In the genomic region with DNA sequence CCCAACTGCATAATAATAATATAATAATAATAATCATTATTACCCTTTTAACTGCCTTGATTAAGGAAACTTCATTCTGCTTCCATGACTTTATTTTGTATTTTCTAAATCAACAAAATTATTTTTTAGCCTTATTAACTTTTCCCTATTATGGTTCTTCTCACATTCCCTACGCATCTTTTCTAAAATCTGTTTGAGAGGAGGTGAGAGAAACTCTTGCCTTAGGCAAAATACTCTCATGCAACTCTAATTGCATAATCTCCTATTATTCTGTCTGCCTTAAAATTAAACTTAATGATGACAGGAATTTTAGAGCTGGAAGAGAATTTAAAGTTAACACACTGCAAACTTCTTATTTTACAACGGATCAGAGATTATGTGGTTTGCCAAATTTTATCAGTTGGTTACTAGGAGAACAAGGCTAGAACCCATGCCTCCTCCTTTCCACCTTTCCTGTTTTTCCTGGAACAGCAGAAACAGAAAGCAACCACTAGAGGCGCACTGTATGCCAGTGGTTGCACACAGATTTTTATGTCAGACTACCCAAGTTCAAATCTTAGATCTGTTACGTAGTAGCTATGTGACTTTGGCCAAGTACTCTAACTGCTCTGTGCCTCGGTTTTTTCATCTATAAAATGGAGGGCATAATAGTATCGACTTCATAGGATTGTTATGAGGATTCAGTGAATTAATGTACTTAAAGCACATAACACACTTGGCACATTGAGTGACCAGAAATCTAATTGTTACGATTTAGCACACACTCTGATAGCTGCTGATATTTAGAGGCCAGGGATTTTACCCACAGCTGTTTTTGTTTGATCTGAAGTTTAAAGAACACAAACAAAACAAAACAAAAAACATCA, we compare ENCODE assay signal across 9 cellular contexts. TPM values are rescaled to one million over a fixed set of nuclear protein-coding genes. Genes with fewer than 3 reads are reported as not detected.
DNase-seq lines count a peak whose midpoint lies in the region; ATAC-seq and TF ChIP-seq lines count a peak whose summit lies in the region.
"Had no signal": no experiment of that assay in that cellular context is flagged by ENCODE, and none has a peak within 500 bp of the region (broad histone marks: within the 10 kb centered on the region; RNA-seq: fewer than 3 reads in every experiment).

No MANE protein-coding gene starts in this region.

- peak; percentile 48 for TF ChIP-seq CTCF in type B pancreatic cell (conservative IDR thresholded peaks at IDR 0.05)

- H3K4me3 ChIP-seq in H7 (ENCODE audit: insufficient read depth, low read depth, low read length), result no peak overlapping the region

- H3K27me3 Mint-ChIP-seq in type B pancreatic cell, result no peaks in the 10 kb centered on the region
- H3K27me3 Mint-ChIP-seq in activated T-helper 2 cell treated with anti-CD3 and anti-CD28 coated beads, Interferon-gamma antibody, Interleukin-2, Interleukin-4, amounts not matched to agents 10 μg/mL and 5 μg/mL and 100 μg/mL, durations not matched to agents 14 hours and 24 hours and 36 hours (ENCODE audit: low read depth), result peaks cover 4% of the 10 kb centered on the region

- intact Hi-C loops in activated T-helper 2 cell treated with anti-CD3 and anti-CD28 coated beads, Interferon-gamma antibody, Interleukin-2, Interleukin-4, amounts not matched to agents 10 μg/mL and 5 μg/mL and 100 μg/mL, durations not matched to agents 14 hours and 24 hours and 36 hours (cut with micrococcal nuclease), result loop anchor here (1.0 to 10.0 kb wide), 2 partner anchors 12 to 947 kb away; a partner anchor contains a TSS

- H3K4me1 Mint-ChIP-seq in type B pancreatic cell (ENCODE audit: unreplicated experiment), result peaks cover 4% of the 10 kb centered on the region
- peaks cover 8% of the 10 kb centered on the region for H3K4me1 Mint-ChIP-seq in activated T-helper 2 cell treated with anti-CD3 and anti-CD28 coated beads, Interferon-gamma antibody, Interleukin-2, Interleukin-4, amounts not matched to agents 10 μg/mL and 5 μg/mL and 100 μg/mL, durations not matched to agents 14 hours and 24 hours and 36 hours (ENCODE audit: low read depth)

- DNase-seq in Caki2 (ENCODE audit: low read depth), result peak; percentile 17
- DNase-seq in H7, result peak; percentile 66
- peak; percentile 74 for DNase-seq in RKO (ENCODE audit: low spot score)
- DNase-seq in fibroblast of peridontal ligament (ENCODE audit: extremely low read depth), result peak; percentile 52
- DNase-seq in type B pancreatic cell (ENCODE audit: extremely low spot score, unreplicated experiment), result no peak
- no peak for DNase-seq in activated T-helper 2 cell treated with anti-CD3 and anti-CD28 coated beads, Interferon-gamma antibody, Interleukin-2, Interleukin-4, amounts not matched to agents 10 μg/mL and 5 μg/mL and 100 μg/mL, durations not matched to agents 14 hours and 24 hours and 36 hours (ENCODE audit: low spot score)

- no peak overlapping the region for H3K27ac Mint-ChIP-seq in type B pancreatic cell
- H3K27ac Mint-ChIP-seq in activated T-helper 2 cell treated with anti-CD3 and anti-CD28 coated beads, Interferon-gamma antibody, Interleukin-2, Interleukin-4, amounts not matched to agents 10 μg/mL and 5 μg/mL and 100 μg/mL, durations not matched to agents 14 hours and 24 hours and 36 hours, result no peak overlapping the region

- in situ Hi-C loops in Caki2 (cut with HindIII; ENCODE audit: low pct_unique_long_range_greater_than_20kb, low sequenced_read_pairs), result no loop called here

- no peak for ATAC-seq in HG02852 (IDR thresholded peaks at IDR 0.05; ENCODE audit: unreplicated experiment)
- no peak for ATAC-seq in HG03565 (IDR thresholded peaks at IDR 0.05; ENCODE audit: unreplicated experiment)
- ATAC-seq: naive thymus-derived CD8-positive, alpha-beta T cell had no signal

- no peaks in the 10 kb centered on the region for H3K9me3 Mint-ChIP-seq in type B pancreatic cell
- H3K9me3 Mint-ChIP-seq in activated T-helper 2 cell treated with anti-CD3 and anti-CD28 coated beads, Interferon-gamma antibody, Interleukin-2, Interleukin-4, amounts not matched to agents 10 μg/mL and 5 μg/mL and 100 μg/mL, durations not matched to agents 14 hours and 24 hours and 36 hours, result no peaks in the 10 kb centered on the region
- H3K9me3 Mint-ChIP-seq: naive thymus-derived CD8-positive, alpha-beta T cell had no signal

- no peaks in the 10 kb centered on the region for H3K36me3 Mint-ChIP-seq in type B pancreatic cell
- no peaks in the 10 kb centered on the region for H3K36me3 Mint-ChIP-seq in activated T-helper 2 cell treated with anti-CD3 and anti-CD28 coated beads, Interferon-gamma antibody, Interleukin-2, Interleukin-4, amounts not matched to agents 10 μg/mL and 5 μg/mL and 100 μg/mL, durations not matched to agents 14 hours and 24 hours and 36 hours (ENCODE audit: low read depth)
- H3K36me3 Mint-ChIP-seq: naive thymus-derived CD8-positive, alpha-beta T cell had no signal

- no peak overlapping the region for H3K4me3 Mint-ChIP-seq in type B pancreatic cell
- H3K4me3 Mint-ChIP-seq in activated T-helper 2 cell treated with anti-CD3 and anti-CD28 coated beads, Interferon-gamma antibody, Interleukin-2, Interleukin-4, amounts not matched to agents 10 μg/mL and 5 μg/mL and 100 μg/mL, durations not matched to agents 14 hours and 24 hours and 36 hours (ENCODE audit: low read depth), result no peak overlapping the region
- H3K4me3 Mint-ChIP-seq: naive thymus-derived CD8-positive, alpha-beta T cell had no signal

- no peaks in the 10 kb centered on the region for H3K36me3 ChIP-seq in H7 (replicated peaks; ENCODE audit: control insufficient read depth, insufficient read depth, low read length)

- no peaks in the 10 kb centered on the region for H3K27me3 ChIP-seq in H7 (ENCODE audit: control insufficient read depth, insufficient read depth, low read length)

RNA-seq across cellular contexts. Expression of a gene that starts 4.4 kb away (rescaled TPM):
- 1.2 and 17.6 TPM in 2 replicates for total RNA-seq in Caki2 (2014; rRNA removed; shearing (Covaris generic); ENCODE audit: low replicate concordance)
- 1.7 and 4.6 TPM in 2 replicates for total RNA-seq in H7 (2014; rRNA removed; shearing (Covaris generic))
- total RNA-seq in type B pancreatic cell (ENCODE audit: low replicate concordance), result 8.7 and 14.6 TPM in 2 replicates
- 5.3 and 6.1 TPM in 2 replicates for total RNA-seq in activated T-helper 2 cell treated with anti-CD3 and anti-CD28 coated beads, Interferon-gamma antibody, Interleukin-2, Interleukin-4, amounts not matched to agents 10 μg/mL and 5 μg/mL and 100 μg/mL, durations not matched to agents 14 hours and 24 hours and 36 hours

RNA-seq across cellular contexts. Expression of a gene that starts 12.7 kb away (rescaled TPM):
- 5.8 and 32.3 TPM in 2 replicates for total RNA-seq in Caki2 (2014; rRNA removed; shearing (Covaris generic); ENCODE audit: low replicate concordance)
- 11.4 and 19.5 TPM in 2 replicates for total RNA-seq in H7 (2014; rRNA removed; shearing (Covaris generic))
- total RNA-seq in type B pancreatic cell (ENCODE audit: low replicate concordance), result 38.9 and 45.7 TPM in 2 replicates
- total RNA-seq in activated T-helper 2 cell treated with anti-CD3 and anti-CD28 coated beads, Interferon-gamma antibody, Interleukin-2, Interleukin-4, amounts not matched to agents 10 μg/mL and 5 μg/mL and 100 μg/mL, durations not matched to agents 14 hours and 24 hours and 36 hours, result 30.9 and 34.7 TPM in 2 replicates

Comparison
In these comparisons a context has a peak if more than half of its experiments do, and no peak if none do; other contexts are left out.
1. DNase-seq: peak in Caki2 (single experiment), H7 (single experiment), RKO (single experiment) and fibroblast of peridontal ligament (single experiment); none in type B pancreatic cell (single experiment) and activated T-helper 2 cell treated with anti-CD3 and anti-CD28 coated beads, Interferon-gamma antibody, Interleukin-2, Interleukin-4, amounts not matched to agents 10 μg/mL and 5 μg/mL and 100 μg/mL, durations not matched to agents 14 hours and 24 hours and 36 hours (single experiment).